8 cellular contexts compared by ENCODE assay signal in the genomic region with DNA sequence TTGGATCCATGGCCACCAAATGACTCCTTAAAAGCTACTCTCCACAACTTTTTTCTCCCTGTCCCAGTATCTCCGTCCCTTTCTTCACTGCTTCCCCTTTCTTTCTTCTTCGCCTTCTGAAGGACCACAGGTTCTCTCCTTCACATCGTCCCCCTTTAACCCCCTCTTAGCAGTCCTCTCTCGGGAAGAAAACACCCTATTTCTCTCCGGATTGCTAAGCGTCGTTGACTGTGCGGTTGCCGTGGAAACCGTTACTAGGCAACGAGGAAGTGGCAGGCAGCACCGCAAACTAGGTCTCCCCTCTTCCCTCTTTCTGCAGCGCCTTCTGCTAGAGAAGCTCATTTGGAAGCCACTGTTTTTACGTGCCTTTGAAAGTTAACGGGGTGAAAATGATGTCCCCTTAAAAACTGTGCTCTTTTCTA. TPM values are rescaled to one million over a fixed set of nuclear protein-coding genes. Genes with fewer than 3 reads are reported as not detected.
DNase-seq lines count a peak whose midpoint lies in the region; ATAC-seq and TF ChIP-seq lines count a peak whose summit lies in the region.

A gene with protein sequence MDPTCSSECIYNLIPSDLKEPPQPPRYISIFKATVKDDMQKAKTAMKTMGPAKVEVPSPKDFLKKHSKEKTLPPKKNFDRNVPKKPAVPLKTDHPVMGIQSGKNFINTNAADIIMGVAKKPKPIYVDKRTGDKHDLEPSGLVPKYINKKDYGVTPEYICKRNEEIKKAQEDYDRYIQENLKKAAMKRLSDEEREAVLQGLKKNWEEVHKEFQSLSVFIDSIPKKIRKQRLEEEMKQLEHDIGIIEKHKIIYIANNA (minus strand): TSS at position 232 of the 422 bp plus-strand sequence. CDS start 222 bp downstream, at position 10.

- H3K27ac ChIP-seq in colonic mucosa: peak within 1 kb of the TSS; percentile 88
- peak within 1 kb of the TSS; percentile 92 for H3K27ac ChIP-seq in layer of hippocampus (ENCODE audit: low read depth, low read length)

- intact Hi-C loops in colonic mucosa (cut with DNase I): no loop called here

- peak; percentile 60 for ATAC-seq in GM19351 (IDR thresholded peaks at IDR 0.05; ENCODE audit: unreplicated experiment)
- peak; percentile 57 for ATAC-seq in HG03460 (IDR thresholded peaks at IDR 0.05; ENCODE audit: unreplicated experiment)

- H3K36me3 ChIP-seq in colonic mucosa: no peaks in the 10 kb centered on the region

- H3K4me1 ChIP-seq in colonic mucosa: peaks cover 2% of the 10 kb centered on the region

- H3K27me3 ChIP-seq in colonic mucosa (no peaks in the 10 kb centered on the region), layer of hippocampus (ENCODE audit: control insufficient read depth, insufficient read depth, low read length) (no peaks in the 10 kb centered on the region)

- no peaks in the 10 kb centered on the region for H3K9me3 ChIP-seq in colonic mucosa

- TF ChIP-seq CTCF in colonic mucosa (IDR thresholded peaks at IDR 0.05): no peak

- peak within 1 kb of the TSS; percentile 49 for H3K4me3 ChIP-seq in colonic mucosa

- DNase-seq in Ammon's horn (ENCODE audit: low spot score): peak; percentile 97
- peak; percentile 70 to 74 for DNase-seq in NCI-H524 (lab: John Stamatoyannopoulos, UW)
- peak; percentile 94 for DNase-seq in activated CD4-positive, alpha-beta T cell treated with anti-CD3 and anti-CD28 coated beads for 48 hours
- DNase-seq in colonic mucosa: peak; percentile 94
- DNase-seq in stimulated activated CD4-positive, alpha-beta T cell treated with anti-CD3 and anti-CD28 coated beads, Interleukin-1b, Interleukin-23, amount 100 ng/mL, for 1 hour (ENCODE audit: low read depth in 2 of 2): peak; percentile 86 to 89

- H3K9ac ChIP-seq in colonic mucosa (ENCODE audit: low read depth in 2 of 2, low read length in 2 of 2): peak within 1 kb of the TSS; percentile 60 to 90

RNA-seq across cellular contexts. Expression of the gene that starts here (rescaled TPM):
- total RNA-seq in colonic mucosa: under 1 TPM; 0.20 to 0.48 TPM

Comparison
In these comparisons a context has a peak if more than half of its experiments do, and no peak if none do; other contexts are left out.
1. Peak in every context shown above with its lines: DNase-seq, ATAC-seq, H3K4me3 ChIP-seq and H3K27ac ChIP-seq.
2. Peak in DNase-seq, H3K4me3 ChIP-seq, H3K27ac ChIP-seq and H3K9ac ChIP-seq in colonic mucosa; RNA of the gene not detected or under 1 TPM.